18 cellular contexts compared by ENCODE assay signal in genomic region chr3:99373088-99373875, GRCh38.
DNase-seq lines count a peak whose midpoint lies in the region; TF ChIP-seq lines count a peak whose summit lies in the region.
"Had no signal": no experiment of that assay in that cellular context is flagged by ENCODE, and none has a peak within 500 bp of the region (broad histone marks: within the 10 kb centered on the region; RNA-seq: fewer than 3 reads in every experiment).

No MANE protein-coding gene starts in this region.

- H3K4me1 ChIP-seq in osteoblast (ENCODE audit: insufficient read depth, low read length) = peaks cover 17% of the 10 kb centered on the region

- no peak overlapping the region for H3K4me2 ChIP-seq in osteoblast (ENCODE audit: insufficient read depth, low read length)
- H3K4me2 ChIP-seq: KMS-11 had no signal

- H3K27ac ChIP-seq in osteoblast (ENCODE audit: low read depth, low read length) = peak overlapping the region; percentile 51
- H3K27ac ChIP-seq: C4-2B, KMS-11, RWPE1 had no signal

- DNase-seq in NCI-H524 (lab: John Stamatoyannopoulos, UW) = peak; percentile 55 to 74
- DNase-seq in astrocyte of the hippocampus (ENCODE audit: low read depth, low spot score) = peak; percentile 41
- peak; percentile 51 for DNase-seq in fibroblast of the aortic adventitia (ENCODE audit: low read depth)
- DNase-seq in osteoblast (ENCODE audit: insufficient read length, low spot score, missing footprints) = no peak
- DNase-seq in cortex of kidney (lab: John Stamatoyannopoulos, UW) = no peak
- DNase-seq in NCI-H82 treated with DMSO at 0.1 percent for 48 hours (lab: John Stamatoyannopoulos, UW; ENCODE audit: unreplicated experiment) = no peak
- DNase-seq in NCI-H1092 (lab: John Stamatoyannopoulos, UW) = no peak
- no peak for DNase-seq in Ammon's horn (ENCODE audit: low spot score)
- DNase-seq: DMS79 treated with DMSO at 0.1 percent for 48 hours, H7, HFFc6, NCI-H146, NCI-H2029 treated with DMSO at 0.1 percent for 48 hours, NCI-H2171, NCI-H69 had no signal

- H3K9me3 ChIP-seq in osteoblast (ENCODE audit: low read depth, low read length) = peaks cover 2% of the 10 kb centered on the region

- no peaks in the 10 kb centered on the region for H3K36me3 ChIP-seq in osteoblast (ENCODE audit: insufficient read depth, low read length)

- no peak for TF ChIP-seq CTCF in fibroblast of the aortic adventitia (IDR thresholded peaks at IDR 0.05; ENCODE audit: insufficient read depth, low read length)
- no peak for TF ChIP-seq CTCF in osteoblast (IDR thresholded peaks at IDR 0.05; ENCODE audit: extremely low read depth, low read depth, low read length)

- no peaks in the 10 kb centered on the region for H3K27me3 ChIP-seq in osteoblast (ENCODE audit: insufficient read depth, low read length)

- H3K4me3 ChIP-seq in fibroblast of the aortic adventitia (ENCODE audit: low read depth, low read length) (no peak overlapping the region), osteoblast (ENCODE audit: insufficient read depth, low read length) (no peak overlapping the region)

- H2AFZ ChIP-seq in osteoblast (ENCODE audit: low read length) = peak overlapping the region; percentile 60

- no peaks in the 10 kb centered on the region for H3K79me2 ChIP-seq in osteoblast (ENCODE audit: insufficient read depth, low read length)

- H4K20me1 ChIP-seq in osteoblast (ENCODE audit: insufficient read depth, low read length) = no peaks in the 10 kb centered on the region

Comparison
In these comparisons a context has a peak if more than half of its experiments do, and no peak if none do; other contexts are left out.
1. DNase-seq: peak in NCI-H524 (2 of 2), astrocyte of the hippocampus (single experiment) and fibroblast of the aortic adventitia (single experiment); none in osteoblast (single experiment), cortex of kidney (single experiment), NCI-H82 treated with DMSO at 0.1 percent for 48 hours (single experiment), NCI-H1092 (single experiment) and Ammon's horn (single experiment).